In genomic region chr9:94581711-94582110, GRCh38 we compare ENCODE assay signal across 33 cellular contexts. TPM values are rescaled to one million over a fixed set of nuclear protein-coding genes. Genes with fewer than 3 reads are reported as not detected.
"Had no signal": no experiment of that assay in that cellular context is flagged by ENCODE, and none has a peak within 500 bp of the region (broad histone marks: within the 10 kb centered on the region; RNA-seq: fewer than 3 reads in every experiment).

No MANE protein-coding gene starts in this region.

- H3K4me3 Mint-ChIP-seq: memory B cell; naive B cell; natural killer cell treated with Interleukin-12 subunit alpha and Interleukin-12 subunit beta and Interleukin-15 and Interleukin-18, amount 100 ng/mL, for 72 hours; neural crest cell; stimulated activated effector memory CD8-positive, alpha-beta T cell treated with anti-CD3 and anti-CD28 coated beads, Interleukin-12 subunit alpha, Interleukin-12 subunit beta, amount 100 ng/mL, for 72 hours had no signal

- H3K9me3 Mint-ChIP-seq: memory B cell; naive B cell; natural killer cell treated with Interleukin-12 subunit alpha and Interleukin-12 subunit beta and Interleukin-15 and Interleukin-18, amount 100 ng/mL, for 72 hours; neural crest cell; stimulated activated effector memory CD8-positive, alpha-beta T cell treated with anti-CD3 and anti-CD28 coated beads, Interleukin-12 subunit alpha, Interleukin-12 subunit beta, amount 100 ng/mL, for 72 hours had no signal

- H3K36me3 Mint-ChIP-seq: memory B cell; naive B cell; natural killer cell treated with Interleukin-12 subunit alpha and Interleukin-12 subunit beta and Interleukin-15 and Interleukin-18, amount 100 ng/mL, for 72 hours; stimulated activated effector memory CD8-positive, alpha-beta T cell treated with anti-CD3 and anti-CD28 coated beads, Interleukin-12 subunit alpha, Interleukin-12 subunit beta, amount 100 ng/mL, for 72 hours had no signal

- H3K4me2 ChIP-seq: smooth muscle cell had no signal

- H3K27ac ChIP-seq: dorsolateral prefrontal cortex, epithelial cell of prostate, heart right ventricle, lower lobe of right lung, neutrophil, pancreas, right atrium auricular region, stomach, thyroid gland, vagina had no signal

- DNase-seq: dorsolateral prefrontal cortex; effector CD4-positive, alpha-beta T cell; foreskin fibroblast; glutamatergic neuron; heart right ventricle; hippocampal formation; left ventricle myocardium superior; lower lobe of right lung; naive B cell; pancreas; stimulated activated CD4-positive, alpha-beta T cell treated with anti-CD3 and anti-CD28 coated beads, Interleukin-12 subunit alpha, Interleukin-12 subunit beta, amount 100 ng/mL, for 4 hours; stimulated activated CD4-positive, alpha-beta T cell treated with anti-CD3 and anti-CD28 coated beads, Interleukin-1b, Interleukin-23, amount 100 ng/mL, for 48 hours; stimulated activated CD4-positive, alpha-beta T cell treated with anti-CD3 and anti-CD28 coated beads, Interleukin-4, amount 100 ng/mL, for 1 hour; stimulated activated naive CD4-positive, alpha-beta T cell treated with Interleukin-2 at 50 U/mL for 16 hours; stomach; trophoblast cell had no signal

- H3K27me3 ChIP-seq: dorsolateral prefrontal cortex, neutrophil, pancreas, right atrium auricular region, stomach, thyroid gland, vagina had no signal

- ATAC-seq: esophagus mucosa; heart right ventricle; left ventricle myocardium superior; lower lobe of right lung; natural killer cell treated with Interleukin-12 subunit alpha and Interleukin-12 subunit beta and Interleukin-15 and Interleukin-18, amount 100 ng/mL, for 72 hours; pancreas; sciatic nerve; stimulated activated effector memory CD8-positive, alpha-beta T cell treated with anti-CD3 and anti-CD28 coated beads, Interleukin-12 subunit alpha, Interleukin-12 subunit beta, amount 100 ng/mL, for 72 hours had no signal

- H3K4me1 ChIP-seq: heart right ventricle, lower lobe of right lung, right atrium auricular region, vagina had no signal

- H3K9me3 ChIP-seq: heart right ventricle, lower lobe of right lung, neutrophil, pancreas, right atrium auricular region, stomach, thyroid gland, vagina had no signal

- H3K4me3 ChIP-seq: dorsolateral prefrontal cortex, heart right ventricle, lower lobe of right lung, pancreas, right atrium auricular region, smooth muscle cell, stomach, thyroid gland, vagina had no signal

- H3K27ac Mint-ChIP-seq: memory B cell; naive B cell; natural killer cell treated with Interleukin-12 subunit alpha and Interleukin-12 subunit beta and Interleukin-15 and Interleukin-18, amount 100 ng/mL, for 72 hours; progenitor cell of endocrine pancreas; stimulated activated effector memory CD8-positive, alpha-beta T cell treated with anti-CD3 and anti-CD28 coated beads, Interleukin-12 subunit alpha, Interleukin-12 subunit beta, amount 100 ng/mL, for 72 hours had no signal

- H3K36me3 ChIP-seq: heart right ventricle, lower lobe of right lung, neutrophil, pancreas, right atrium auricular region, stomach, thyroid gland, vagina had no signal

- H3K27me3 Mint-ChIP-seq: memory B cell, progenitor cell of endocrine pancreas had no signal

RNA-seq across cellular contexts. Expression of gene FBP2, which starts 11.9 kb away (rescaled TPM):
- total RNA-seq: esophagus mucosa; left ventricle myocardium superior; lower lobe of right lung; mononuclear cell; natural killer cell treated with Interleukin-12 subunit alpha and Interleukin-12 subunit beta and Interleukin-15 and Interleukin-18, amount 100 ng/mL, for 72 hours; neural crest cell; omental fat pad; progenitor cell of endocrine pancreas; right atrium auricular region; sciatic nerve; smooth muscle cell; subcutaneous adipose tissue; temporal lobe; thyroid gland; vagina had no signal
- polyA plus RNA-seq: smooth muscle cell had no signal

RNA-seq across cellular contexts. Expression of gene PCAT7, which starts 26.8 kb away (rescaled TPM):
- total RNA-seq: esophagus mucosa; left ventricle myocardium superior; mononuclear cell; natural killer cell treated with Interleukin-12 subunit alpha and Interleukin-12 subunit beta and Interleukin-15 and Interleukin-18, amount 100 ng/mL, for 72 hours; omental fat pad; right atrium auricular region; subcutaneous adipose tissue; temporal lobe; thyroid gland; vagina had no signal
- polyA plus RNA-seq: heart right ventricle had no signal

RNA-seq across cellular contexts. Expression of gene FBP1, which starts 57.6 kb away (rescaled TPM):
- total RNA-seq: temporal lobe had no signal
